8 cellular contexts compared by ENCODE assay signal in genomic region chr6:87322304-87323212, GRCh38. TPM values are rescaled to one million over a fixed set of nuclear protein-coding genes. Genes with fewer than 3 reads are reported as not detected.
DNase-seq lines count a peak whose midpoint lies in the region; ATAC-seq and TF ChIP-seq lines count a peak whose summit lies in the region.

Gene SMIM8, plus strand, starts transcription at chr6:87322588. Its CDS starts 14,444 bp downstream, at chr6:87337032.

- H3K4me3 ChIP-seq in HUES6 (ENCODE audit: low read depth, low read length) = peak within 1 kb of the TSS; percentile 99
- H3K4me3 ChIP-seq in esophagus squamous epithelium = peak within 1 kb of the TSS; percentile 63 to 90 (median 80)

- intact Hi-C loops in esophagus squamous epithelium (cut with DNase I) = no loop called here

- TF ChIP-seq CTCF in esophagus squamous epithelium (IDR thresholded peaks at IDR 0.05) = peak; percentile 95 to 99 (median 98)

- DNase-seq in DMS153 treated with DMSO at 0.1 percent for 48 hours (lab: John Stamatoyannopoulos, UW; ENCODE audit: unreplicated experiment) (peak; percentile 56), OCI-M2 (lab: John Stamatoyannopoulos, UW; ENCODE audit: unreplicated experiment) (peak; percentile 54), esophagus squamous epithelium (lab: John Stamatoyannopoulos, UW) (peak; percentile 21), naive B cell (peak; percentile 79)
- peak; percentile 92 for DNase-seq in activated T-cell treated with anti-CD3 and anti-CD28 coated beads, Interleukin-2, amount 50 U/mL, for 24 hours
- DNase-seq in stimulated activated CD8-positive, alpha-beta memory T cell treated with anti-CD3 and anti-CD28 coated beads, Interleukin-7, amount 100 ng/mL, for 48 hours (ENCODE audit: extremely low read depth in 1 of 2, low read depth in 1 of 2) = peak; percentile 74 to 78

- 1% methylated on average over 36 to 60 of the region's 60 CpGs for whole genome bisulfite sequencing in esophagus squamous epithelium, 2 donors

- H3K4me1 Mint-ChIP-seq in activated T-cell treated with anti-CD3 and anti-CD28 coated beads, Interleukin-2, amount 50 U/mL, for 24 hours (ENCODE audit: low read depth) = peaks cover 17% of the 10 kb centered on the region
- H3K4me1 Mint-ChIP-seq in naive B cell = peaks cover 11 to 18% (median 12%) of the 10 kb centered on the region in 3 donors

- no peaks in the 10 kb centered on the region for H3K9me3 Mint-ChIP-seq in activated T-cell treated with anti-CD3 and anti-CD28 coated beads, Interleukin-2, amount 50 U/mL, for 24 hours
- peaks cover 0 to 4% (median 0%) of the 10 kb centered on the region in 7 donors for H3K9me3 Mint-ChIP-seq in naive B cell

- peak within 1 kb of the TSS; percentile 97 for H3K4me3 Mint-ChIP-seq in activated T-cell treated with anti-CD3 and anti-CD28 coated beads, Interleukin-2, amount 50 U/mL, for 24 hours
- H3K4me3 Mint-ChIP-seq in naive B cell = peak within 1 kb of the TSS; percentile 95 to 99 (median 98)

- H3K27me3 Mint-ChIP-seq in activated T-cell treated with anti-CD3 and anti-CD28 coated beads, Interleukin-2, amount 50 U/mL, for 24 hours = no peaks in the 10 kb centered on the region
- H3K27me3 Mint-ChIP-seq in naive B cell = no peaks in the 10 kb centered on the region

- H3K4me1 ChIP-seq in HUES6 (ENCODE audit: control insufficient read depth, insufficient read depth, low read length) = no peaks in the 10 kb centered on the region
- H3K4me1 ChIP-seq in esophagus squamous epithelium = peaks cover 0 to 11% (median 4%) of the 10 kb centered on the region in 3 donors

- peak within 1 kb of the TSS; percentile 64; the same call in 1 of the 2 replicates for H3K27ac ChIP-seq in HUES6 (ENCODE audit: low read depth, low read length)
- H3K27ac ChIP-seq in esophagus squamous epithelium = peak within 1 kb of the TSS; percentile 74 to 87 (median 84)

- H3K27me3 ChIP-seq in HUES6 (ENCODE audit: control insufficient read depth, insufficient read depth, low read length) = no peaks in the 10 kb centered on the region
- H3K27me3 ChIP-seq in esophagus squamous epithelium = no peaks in the 10 kb centered on the region

- TF ChIP-seq POLR2A in esophagus squamous epithelium (IDR thresholded peaks at IDR 0.05) = peak in 2 of 4 donors; percentile 10 to 31

- ATAC-seq in GM21447 (IDR thresholded peaks at IDR 0.05; ENCODE audit: unreplicated experiment) (peak; percentile 98), naive B cell (ENCODE audit: low read depth in 2 of 2) (peak; percentile 95 to 96)

- H3K9ac ChIP-seq in HUES6 (ENCODE audit: low read length) = peak within 1 kb of the TSS; percentile 95

- H3K36me3 ChIP-seq in HUES6 (ENCODE audit: control insufficient read depth, insufficient read depth, low read length) (no peaks in the 10 kb centered on the region), esophagus squamous epithelium (no peaks in the 10 kb centered on the region)

- peaks cover 6% of the 10 kb centered on the region for H3K36me3 Mint-ChIP-seq in activated T-cell treated with anti-CD3 and anti-CD28 coated beads, Interleukin-2, amount 50 U/mL, for 24 hours (ENCODE audit: low read depth)
- peaks cover 0 to 6% of the 10 kb centered on the region in 2 donors for H3K36me3 Mint-ChIP-seq in naive B cell

- H3K9me3 ChIP-seq in HUES6 (ENCODE audit: control insufficient read depth, insufficient read depth, low read depth, low read length) (no peaks in the 10 kb centered on the region), esophagus squamous epithelium (no peaks in the 10 kb centered on the region)

- H3K27ac Mint-ChIP-seq in activated T-cell treated with anti-CD3 and anti-CD28 coated beads, Interleukin-2, amount 50 U/mL, for 24 hours = peak within 1 kb of the TSS; percentile 92
- peak within 1 kb of the TSS; percentile 86 to 98 (median 91) for H3K27ac Mint-ChIP-seq in naive B cell

RNA-seq across cellular contexts. Expression of gene SMIM8, which starts in this region (rescaled TPM):
- total RNA-seq in esophagus squamous epithelium = 1 to 10 TPM; 2.3 to 6.3 (median 4.5) TPM
- polyA plus RNA-seq in naive B cell (ENCODE audit: low read depth in 6 of 6) = 10 to 100 TPM; 13.2 to 19.9 (median 16.8) TPM

Comparison
In these comparisons a context has a peak if more than half of its experiments do, and no peak if none do; other contexts are left out.
1. Peak in every context shown above with its lines: DNase-seq, ATAC-seq, H3K4me3 ChIP-seq and H3K27ac ChIP-seq.
2. DNase-seq: peak in every context shown above with its lines; median percentile 92 in activated T-cell treated with anti-CD3 and anti-CD28 coated beads, Interleukin-2, amount 50 U/mL, for 24 hours; 79 in naive B cell; 76 in stimulated activated CD8-positive, alpha-beta memory T cell treated with anti-CD3 and anti-CD28 coated beads, Interleukin-7, amount 100 ng/mL, for 48 hours; 56 in DMS153 treated with DMSO at 0.1 percent for 48 hours; 54 in OCI-M2; 21 in esophagus squamous epithelium.